Comparison of ENCODE assay signal across 8 cellular contexts in the genomic region with DNA sequence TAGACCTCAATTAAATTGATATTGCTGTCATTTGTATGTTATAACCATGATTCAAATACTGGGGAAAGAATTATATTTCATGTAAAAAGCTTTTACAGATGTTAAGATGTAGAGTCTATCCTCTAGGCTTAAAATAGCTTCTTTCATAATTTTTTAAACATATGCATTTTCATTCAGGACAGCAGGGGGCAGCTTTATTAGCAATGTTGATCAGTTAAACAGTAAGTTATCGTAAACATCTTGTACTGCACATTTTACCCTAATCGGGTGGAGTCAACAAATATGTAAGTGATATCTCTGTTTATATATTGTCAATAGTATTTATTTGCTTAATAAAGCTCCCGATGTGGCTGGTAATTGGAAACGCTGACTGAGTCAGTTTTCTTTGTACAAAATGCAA.
A peak's percentile ranks its signal among the peaks of the same experiment; 100 is the strongest.
DNase-seq lines count a peak whose midpoint lies in the region; ATAC-seq, FAIRE-seq and TF ChIP-seq lines count a peak whose summit lies in the region.

No MANE protein-coding gene starts in this region.

- FAIRE-seq in endometrium (lab: Jason Lieb, UNC): peak; percentile 8

- peak; percentile 27 for DNase-seq in NOMO-1 treated with DMSO at 0.1 percent for 48 hours (lab: John Stamatoyannopoulos, UW; ENCODE audit: unreplicated experiment)
- no peak for DNase-seq in NOMO-1 treated with dmso at 0.1 percent for 144 hours (lab: John Stamatoyannopoulos, UW; ENCODE audit: unreplicated experiment)
- peak; percentile 16 for DNase-seq in NCI-H524 treated with DMSO at 0.1 percent for 48 hours (lab: John Stamatoyannopoulos, UW)
- DNase-seq in retinal pigment epithelial cell (ENCODE audit: low read depth): no peak
- no peak for DNase-seq in NCI-H2029 (lab: John Stamatoyannopoulos, UW)
- DNase-seq in stimulated activated CD4-positive, alpha-beta T cell treated with anti-CD3 and anti-CD28 coated beads, Interleukin-2, amount 100 ng/mL, for 24 hours: no peak

- TF ChIP-seq CTCF in retinal pigment epithelial cell (conservative IDR thresholded peaks at IDR 0.05; ENCODE audit: low read depth, low read length): peak; percentile 51

- no peak overlapping the region for H3K4me3 ChIP-seq in retinal pigment epithelial cell (ENCODE audit: low read length)

- no peak for ATAC-seq in HG02642 (IDR thresholded peaks at IDR 0.05; ENCODE audit: poor library complexity, unreplicated experiment)

Comparison
In these comparisons a context has a peak if more than half of its experiments do, and no peak if none do; other contexts are left out.
1. DNase-seq: peak in NOMO-1 treated with DMSO at 0.1 percent for 48 hours (single experiment) and NCI-H524 treated with DMSO at 0.1 percent for 48 hours (single experiment); none in NOMO-1 treated with dmso at 0.1 percent for 144 hours (single experiment), retinal pigment epithelial cell (single experiment), NCI-H2029 (single experiment) and stimulated activated CD4-positive, alpha-beta T cell treated with anti-CD3 and anti-CD28 coated beads, Interleukin-2, amount 100 ng/mL, for 24 hours (0 of 2).